ENCODE assay signal across 8 cellular contexts in genomic region chr16:15649727-15650018, GRCh38. TPM values are rescaled to one million over a fixed set of nuclear protein-coding genes. Genes with fewer than 3 reads are reported as not detected.
DNase-seq lines count a peak whose midpoint lies in the region; ATAC-seq, FAIRE-seq and TF ChIP-seq lines count a peak whose summit lies in the region.

No MANE protein-coding gene starts in this region.

- POLR2A ChIA-PET in OCI-LY7 (lab: Charles Lee) = interaction anchor here (1.4 kb wide), 1 partner anchor 10 kb away, joined by 3 read pairs; no protein-coding TSS in a partner anchor

- H3K4me2 ChIP-seq in OCI-LY7 (ENCODE audit: low read length) = peak overlapping the region; percentile 82

- no TSS peak for BruUV-seq in OCI-LY7 (replicated peaks; lab: Mats Ljungman, UMichigan)

- no peak for FAIRE-seq in pancreas (lab: Jason Lieb, UNC)

- peaks cover 46% of the 10 kb centered on the region for H3K79me2 ChIP-seq in OCI-LY7 (ENCODE audit: insufficient read depth, low read depth, low read length)

- 0 to 2% methylated on average over 14 of the region's 14 CpGs for WGBS in pancreas, 2 donors

- H3K9ac ChIP-seq in ES-I3 (ENCODE audit: low read depth, low read length) = peak overlapping the region; percentile 52; the same call in 1 of the 2 replicates

- intact Hi-C loops in OCI-LY7 (cut with micrococcal nuclease; ENCODE audit: unreplicated experiment) (loop anchor here (1.0 to 10.0 kb wide), 2 partner anchors 7 to 455 kb away; no protein-coding TSS in a partner anchor), pancreas (cut with DNase I) (no loop called here)

- peak overlapping the region; percentile 79 for H2AFZ ChIP-seq in OCI-LY7 (ENCODE audit: low read length)

- H3K9me3 ChIP-seq in ES-I3 (ENCODE audit: control insufficient read depth, insufficient read depth, low read length) (no peaks in the 10 kb centered on the region), OCI-LY7 (ENCODE audit: low read length) (no peaks in the 10 kb centered on the region), pancreas (no peaks in the 10 kb centered on the region)

- no peaks in the 10 kb centered on the region; the same call in 1 of the 2 replicates for H3K4me1 ChIP-seq in ES-I3 (ENCODE audit: insufficient read depth, low read length)
- peaks cover 57% of the 10 kb centered on the region for H3K4me1 ChIP-seq in OCI-LY7 (ENCODE audit: insufficient read depth, low read length, poor library complexity, severe bottlenecking)
- peaks cover 0 to 7% (median 0%) of the 10 kb centered on the region in 3 donors for H3K4me1 ChIP-seq in pancreas

- H3K36me3 ChIP-seq in ES-I3 (ENCODE audit: insufficient read depth, low read length) (peaks cover 3% of the 10 kb centered on the region; the same call in 1 of the 2 replicates), OCI-LY7 (ENCODE audit: insufficient read depth, low read length) (peaks cover 27% of the 10 kb centered on the region), pancreas (no peaks in the 10 kb centered on the region)

- TF ChIP-seq CTCF in OCI-LY7 (conservative IDR thresholded peaks at IDR 0.05; ENCODE audit: low read length) (no peak), epithelial cell of esophagus (IDR thresholded peaks at IDR 0.05; ENCODE audit: insufficient read depth, low read depth, low read length, missing control alignments) (no peak), pancreas (IDR thresholded peaks at IDR 0.05) (no peak)

- CTCF ChIA-PET in OCI-LY7 (lab: Charles Lee; ENCODE audit: unreplicated experiment) = no interaction called here

- H4K20me1 ChIP-seq in OCI-LY7 (ENCODE audit: insufficient read depth, low read length) = 0 out of 2 replicates have a peak, but pooled peaks cover 5% of the 10 kb centered on the region

- H3K27ac ChIP-seq in OCI-LY7 (ENCODE audit: low read depth, low read length, poor library complexity, severe bottlenecking) (peak overlapping the region; percentile 66), pancreas (peak overlapping the region in 3 of 4 donors; percentile 47 to 76 (median 51))

- H3K4me3 ChIP-seq in OCI-LY7 (ENCODE audit: low read depth, low read length, poor library complexity, severe bottlenecking) (peak overlapping the region; percentile 93), epithelial cell of esophagus (ENCODE audit: low read length) (peak overlapping the region; percentile 33), pancreas (peak overlapping the region; percentile 14 to 93 (median 92))

- no peaks in the 10 kb centered on the region for H3K9me2 ChIP-seq in OCI-LY7 (ENCODE audit: insufficient read depth, low read length)

- no peaks in the 10 kb centered on the region for H3K27me3 ChIP-seq in pancreas

- ATAC-seq in pancreas (no peak), GM21723 (IDR thresholded peaks at IDR 0.05; ENCODE audit: unreplicated experiment) (no peak), HG03571 (IDR thresholded peaks at IDR 0.05; ENCODE audit: unreplicated experiment) (no peak)

- DNase-seq in OCI-LY7 (ENCODE audit: low spot score) (peak; percentile 30), epithelial cell of esophagus (ENCODE audit: low read depth) (no peak), pancreas (no peak), NCI-H1417 (lab: John Stamatoyannopoulos, UW) (no peak)
- DNase-seq in stimulated activated naive CD4-positive, alpha-beta T cell (lab: John Stamatoyannopoulos, UW) = no peak

RNA-seq across cellular contexts. Expression of gene NDE1, which starts 0.4 kb away (rescaled TPM):
- total RNA-seq in OCI-LY7 (2014; rRNA removed; shearing (Covaris generic)) = 76.8 and 88.9 TPM in 2 replicates
- total RNA-seq in OCI-LY7 (2022) (141 and 175 TPM in 2 replicates), pancreas (10 to 100 TPM in 1 of 6 donors, 1 to 10 TPM in 5; 4.1 to 13.2 (median 6.5) TPM)
- polyA plus RNA-seq in pancreas = 1 to 10 TPM; 3.3 TPM

RNA-seq across cellular contexts. Expression of gene MARF1, which starts 6.7 kb away (rescaled TPM):
- total RNA-seq in OCI-LY7 (2014; rRNA removed; shearing (Covaris generic)) = 18.6 and 20.6 TPM in 2 replicates
- total RNA-seq in OCI-LY7 (2022) = 71.1 and 99.2 TPM in 2 replicates
- 10 to 100 TPM; 31.7 to 65.3 (median 45.4) TPM for total RNA-seq in pancreas
- 10 to 100 TPM; 17.3 to 20.6 TPM for polyA plus RNA-seq in pancreas

Comparison
In these comparisons a context has a peak if more than half of its experiments do, and no peak if none do; other contexts are left out.
1. H3K4me3 ChIP-seq: peak in every context shown above with its lines; median percentile 93 in OCI-LY7; 92 in pancreas; 33 in epithelial cell of esophagus.
2. RNA of gene NDE1, which starts 0.4 kb away (total RNA-seq): 76.8 to 175 TPM in OCI-LY7; 4.1 to 13.2 TPM in pancreas; every median in the first group is over 4 times any median in the second.